In genomic region chr6:123352279-123352678, GRCh38 we compare ENCODE assay signal across 28 cellular contexts.
"Had no signal": no experiment of that assay in that cellular context is flagged by ENCODE, and none has a peak within 500 bp of the region (broad histone marks: within the 10 kb centered on the region; RNA-seq: fewer than 3 reads in every experiment).

No MANE protein-coding gene starts in this region.

- ATAC-seq: activated CD8-positive, alpha-beta T cell treated with anti-CD3 and anti-CD28 coated beads, Interleukin-2, amount 10 ng/mL, durations not matched to agents 7 days and 5 days; activated naive CD4-positive, alpha-beta T cell treated with anti-CD3 and anti-CD28 coated beads, Interleukin-2, amount 50 U/mL, for 72 hours; activated naive CD8-positive, alpha-beta T cell treated with anti-CD3 and anti-CD28 coated beads, Interleukin-2, amount 50 U/mL, for 24 hours; body of pancreas; T-cell; WTC11 had no signal

- H3K4me1 Mint-ChIP-seq: activated naive CD8-positive, alpha-beta T cell treated with anti-CD3 and anti-CD28 coated beads, Interleukin-2, amount 50 U/mL, for 24 hours; T-cell; WTC11 had no signal

- H3K4me3 Mint-ChIP-seq: activated CD8-positive, alpha-beta T cell treated with anti-CD3 and anti-CD28 coated beads, Interleukin-2, amount 10 ng/mL, durations not matched to agents 7 days and 5 days; activated naive CD8-positive, alpha-beta T cell treated with anti-CD3 and anti-CD28 coated beads, Interleukin-2, amount 50 U/mL, for 24 hours; T-cell; WTC11 had no signal

- H3K36me3 Mint-ChIP-seq: activated naive CD4-positive, alpha-beta T cell treated with anti-CD3 and anti-CD28 coated beads, Interleukin-2, amount 50 U/mL, for 72 hours; T-cell; WTC11 had no signal

- H3K27ac Mint-ChIP-seq: activated CD8-positive, alpha-beta T cell treated with anti-CD3 and anti-CD28 coated beads, Interleukin-2, amount 10 ng/mL, durations not matched to agents 7 days and 5 days; activated naive CD4-positive, alpha-beta T cell treated with anti-CD3 and anti-CD28 coated beads, Interleukin-2, amount 50 U/mL, for 72 hours; activated naive CD8-positive, alpha-beta T cell treated with anti-CD3 and anti-CD28 coated beads, Interleukin-2, amount 50 U/mL, for 24 hours; T-cell; WTC11 had no signal

- DNase-seq: activated CD4-positive, alpha-beta T cell treated with anti-CD3 and anti-CD28 coated beads for 48 hours; activated CD4-positive, alpha-beta T cell treated with anti-CD3 and anti-CD28 coated beads, Interleukin-2, amount 50 U/mL, for 4 hours; activated CD4-positive, CD25-positive, alpha-beta regulatory T cell treated with anti-CD3 and anti-CD28 coated beads, Interleukin-2, amount 50 U/mL, for 72 hours; activated CD8-positive, alpha-beta memory T cell treated with anti-CD3 and anti-CD28 coated beads, Interleukin-2, amount 50 U/mL, for 48 hours; activated CD8-positive, alpha-beta T cell treated with anti-CD3 and anti-CD28 coated beads, Interleukin-2, amount 10 ng/mL, durations not matched to agents 7 days and 5 days; activated effector memory CD4-positive, alpha-beta T cell treated with anti-CD3 and anti-CD28 coated beads, Interleukin-2, amount 50 U/mL, for 16 hours; activated naive CD4-positive, alpha-beta T cell treated with Interleukin-2 at 50 U/mL for 16 hours; activated naive CD8-positive, alpha-beta T cell treated with anti-CD3 and anti-CD28 coated beads, Interleukin-2, amount 50 U/mL, for 24 hours; activated T-cell treated with anti-CD3 and anti-CD28 coated beads, Interleukin-2, amount 50 U/mL, for 1 hour; amniotic stem cell; body of pancreas; central memory CD4-positive, alpha-beta T cell; MG63; MV-4-11; NCI-H1092 treated with DMSO at 0.1 percent for 48 hours; NCI-H1417 treated with DMSO at 0.1 percent for 48 hours; NCI-H1694; NCI-H2029; NCI-H2107; NCI-H2171 treated with DMSO at 0.1 percent for 48 hours; NCI-H226; NCI-H526 treated with DMSO at 0.1 percent for 48 hours; SIG-M5; T-cell; T-helper 2 cell; T1000 had no signal

- H3K9me3 Mint-ChIP-seq: activated naive CD4-positive, alpha-beta T cell treated with anti-CD3 and anti-CD28 coated beads, Interleukin-2, amount 50 U/mL, for 72 hours; activated naive CD8-positive, alpha-beta T cell treated with anti-CD3 and anti-CD28 coated beads, Interleukin-2, amount 50 U/mL, for 24 hours; WTC11 had no signal

- H3K27me3 Mint-ChIP-seq: activated naive CD8-positive, alpha-beta T cell treated with anti-CD3 and anti-CD28 coated beads, Interleukin-2, amount 50 U/mL, for 24 hours; T-cell had no signal
